In the genomic region with DNA sequence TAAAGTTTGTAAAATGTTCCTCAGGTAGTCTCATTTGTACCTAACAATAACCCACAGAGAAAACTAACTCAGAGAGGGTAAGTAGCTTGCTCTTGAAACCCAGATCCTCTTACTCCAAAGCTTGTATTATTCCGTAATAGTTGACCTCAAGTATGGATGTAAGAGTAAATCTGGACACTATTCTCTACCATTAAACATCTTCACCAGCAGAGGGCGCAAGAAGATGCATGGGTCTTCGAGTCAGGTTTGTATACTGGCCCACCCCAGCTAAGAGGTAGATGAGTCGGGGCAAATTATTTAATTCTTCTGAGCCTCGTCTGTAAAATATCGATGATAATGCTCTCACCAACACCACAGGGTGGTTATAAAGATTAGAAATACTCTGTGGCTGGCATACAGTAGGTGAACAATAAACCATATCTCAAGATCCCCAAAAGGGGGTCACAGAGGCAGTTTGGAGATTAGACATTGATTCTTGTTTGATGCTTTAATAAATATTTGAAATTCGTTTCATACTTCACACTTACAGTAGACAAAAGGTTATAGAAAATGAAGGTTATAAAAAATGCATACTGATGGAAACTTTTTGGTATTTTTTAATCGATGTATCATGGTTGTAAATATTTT, we compare ENCODE assay signal across 9 cellular contexts. TPM values are rescaled to one million over a fixed set of nuclear protein-coding genes. Genes with fewer than 3 reads are reported as not detected.
DNase-seq lines count a peak whose midpoint lies in the region; ATAC-seq, FAIRE-seq and TF ChIP-seq lines count a peak whose summit lies in the region.
"Had no signal": no experiment of that assay in that cellular context is flagged by ENCODE, and none has a peak within 500 bp of the region (broad histone marks: within the 10 kb centered on the region; RNA-seq: fewer than 3 reads in every experiment).

No MANE protein-coding gene starts in this region.

- RAD21 ChIA-PET in GM12878 (lab: Charles Lee; ENCODE audit: unreplicated experiment) = interaction anchor here (0.5 to 7.8 kb wide), 28 partner anchors 8 to 356 kb away, joined by 3 to 114 read pairs (median 4); no protein-coding TSS in a partner anchor

- no peak overlapping the region for H3K4me3 Mint-ChIP-seq in immature natural killer cell

- H3K9me3 ChIP-seq in GM12878 (replicated peaks; ENCODE audit: control insufficient read depth, insufficient read depth, low read length) = no peaks in the 10 kb centered on the region
- H3K9me3 ChIP-seq: BLaER1 treated with 17β-estradiol and CSF1 and Interleukin-3, amounts not matched to agents 10 nM and 100 nM had no signal

- intact Hi-C loops in GM12878 (cut with micrococcal nuclease; ENCODE audit: unreplicated experiment) = loop anchor here (1.0 to 10.0 kb wide), 4 partner anchors 197 to 373 kb away; a partner anchor contains a TSS

- in situ Hi-C loops in GM12878 (cut with MboI) = loop anchor here (5.0 kb wide), 2 partner anchors 225 to 280 kb away; no protein-coding TSS in a partner anchor

- ATAC-seq in GM12878 = peak; percentile 44
- no peak for ATAC-seq in esophagus mucosa

- H3K79me2 ChIP-seq in GM12878 (ENCODE audit: control insufficient read depth, insufficient read depth, low read length) = peaks cover 22% of the 10 kb centered on the region

- peak overlapping the region; percentile 59 for H2AFZ ChIP-seq in GM12878 (ENCODE audit: control insufficient read depth, low read depth, low read length)

- TF ChIP-seq RAD21 in GM12878 (IDR thresholded peaks at IDR 0.05; ENCODE audit: insufficient read depth, low read depth, low read length) = peak; percentile 89

- TF ChIP-seq POLR2A in GM12878 (IDR thresholded peaks at IDR 0.05; ENCODE audit: low read depth, low read length) = no peak

- H3K9me3 Mint-ChIP-seq in immature natural killer cell = no peaks in the 10 kb centered on the region

- peaks cover 14 to 29% of the 10 kb centered on the region in 2 donors for H3K4me1 Mint-ChIP-seq in immature natural killer cell

- CTCF ChIA-PET in GM12878 (lab: Yijun Ruan, JAX) = interaction anchor here (0.7 to 7.1 kb wide), 42 partner anchors 11 to 469 kb away, joined by 3 to 141 read pairs (median 4); no protein-coding TSS in a partner anchor

- WGBS in GM12878 (ENCODE audit: insufficient coverage, insufficient replicate concordance, low lambda C conversion rate, missing lambda C conversion rate) = 15% methylated on average over 8 of the region's 8 CpGs

- H3K36me3 ChIP-seq in GM12878 (ENCODE audit: control insufficient read depth in 2 of 2, insufficient read depth in 2 of 2, low read length in 1 of 2) = no peaks in the 10 kb centered on the region
- H3K36me3 ChIP-seq: BLaER1 treated with 17β-estradiol and CSF1 and Interleukin-3, amounts not matched to agents 10 nM and 100 nM had no signal

- DNase-seq in NCI-H2107 treated with DMSO at 0.1 percent for 48 hours (lab: John Stamatoyannopoulos, UW; ENCODE audit: unreplicated experiment) (peak; percentile 16), NCI-H2107 (lab: John Stamatoyannopoulos, UW) (no peak), NCI-H1092 (lab: John Stamatoyannopoulos, UW) (peak; percentile 85), T follicular helper cell (ENCODE audit: low read depth) (peak; percentile 51), GM12878 (ENCODE audit: low read depth, low spot score) (peak; percentile 58), immature natural killer cell (peak; percentile 68 to 73 (median 73))
- DNase-seq in stimulated activated CD4-positive, alpha-beta T cell treated with anti-CD3 and anti-CD28 coated beads, Interleukin-1b, Interleukin-23, amount 100 ng/mL, for 4 hours (ENCODE audit: low read depth in 2 of 2) = peak; percentile 9 to 73

- BruUV-seq in GM12878 (replicated peaks; lab: Mats Ljungman, UMichigan) = no TSS peak

- TF ChIP-seq EP300 in GM12878 (IDR thresholded peaks at IDR 0.05; ENCODE audit: borderline replicate concordance in 1 of 2, control insufficient read depth in 1 of 2, low read depth in 2 of 2, low read length in 2 of 2) = no peak

- no peaks in the 10 kb centered on the region for H4K20me1 ChIP-seq in GM12878 (ENCODE audit: control insufficient read depth, insufficient read depth)

- H3K4me1 ChIP-seq in GM12878 (ENCODE audit: control insufficient read depth, insufficient read depth, low read length) = peaks cover 18% of the 10 kb centered on the region

- peak; percentile 87 for FAIRE-seq in GM12878 (lab: Jason Lieb, UNC)

- H3K27ac Mint-ChIP-seq in immature natural killer cell = peak overlapping the region in 1 of 6 donors; percentile 54

- H3K9ac ChIP-seq in GM12878 (ENCODE audit: control insufficient read depth, insufficient read depth, low read length) = no peak overlapping the region
- H3K9ac ChIP-seq: BLaER1 treated with 17β-estradiol and CSF1 and Interleukin-3, amounts not matched to agents 10 nM and 100 nM had no signal

- H3K27me3 Mint-ChIP-seq in immature natural killer cell (ENCODE audit: low read depth in 3 of 3) = peaks cover 3 to 14% (median 13%) of the 10 kb centered on the region in 3 donors

- H3K27me3 ChIP-seq in GM12878 (replicated peaks in 1 of 2; ENCODE audit: control insufficient read depth in 2 of 2, insufficient read depth in 2 of 2, low read length in 1 of 2) = no peaks in the 10 kb centered on the region

- no peak overlapping the region for H3K27ac ChIP-seq in GM12878 (ENCODE audit: control insufficient read depth, insufficient read depth)
- H3K27ac ChIP-seq: BLaER1 treated with 17β-estradiol and CSF1 and Interleukin-3, amounts not matched to agents 10 nM and 100 nM had no signal

- H3K4me3 ChIP-seq in GM12878 = no peak overlapping the region
- H3K4me3 ChIP-seq: BLaER1 treated with 17β-estradiol and CSF1 and Interleukin-3, amounts not matched to agents 10 nM and 100 nM had no signal

- TF ChIP-seq CTCF in GM12878 (IDR thresholded peaks at IDR 0.05 in 2 of 3, conservative IDR thresholded peaks at IDR 0.05 in 1 of 3; ENCODE audit: control insufficient read depth in 2 of 3, extremely low read depth in 1 of 3, insufficient read depth in 1 of 3, low read depth in 3 of 3, low read length in 3 of 3) = peak; percentile 64 to 82 (median 67)

- POLR2A ChIA-PET in GM12878 (lab: Charles Lee) = interaction anchor here (0.6 to 1.2 kb wide), 3 partner anchors 40 to 379 kb away, joined by 3 to 5 read pairs (median 3); no protein-coding TSS in a partner anchor

- no peaks in the 10 kb centered on the region for H3K36me3 Mint-ChIP-seq in immature natural killer cell

- H3K4me2 ChIP-seq in GM12878 (ENCODE audit: control insufficient read depth, insufficient read depth) = no peak overlapping the region

- SMC1A ChIA-PET in GM12878 (lab: Charles Lee; ENCODE audit: uncharacterized antibody, unreplicated experiment) = interaction anchor here (0.6 to 3.2 kb wide), 25 partner anchors 54 to 353 kb away, joined by 3 to 77 read pairs (median 3); no protein-coding TSS in a partner anchor

TF ChIP-seq in GM12878, 131 proteins besides CTCF, POLR2A, EP300 and RAD21 (continues in another document):
- TF ChIP-seq, protein P1, sequence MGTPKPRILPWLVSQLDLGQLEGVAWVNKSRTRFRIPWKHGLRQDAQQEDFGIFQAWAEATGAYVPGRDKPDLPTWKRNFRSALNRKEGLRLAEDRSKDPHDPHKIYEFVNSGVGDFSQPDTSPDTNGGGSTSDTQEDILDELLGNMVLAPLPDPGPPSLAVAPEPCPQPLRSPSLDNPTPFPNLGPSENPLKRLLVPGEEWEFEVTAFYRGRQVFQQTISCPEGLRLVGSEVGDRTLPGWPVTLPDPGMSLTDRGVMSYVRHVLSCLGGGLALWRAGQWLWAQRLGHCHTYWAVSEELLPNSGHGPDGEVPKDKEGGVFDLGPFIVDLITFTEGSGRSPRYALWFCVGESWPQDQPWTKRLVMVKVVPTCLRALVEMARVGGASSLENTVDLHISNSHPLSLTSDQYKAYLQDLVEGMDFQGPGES (IDR thresholded peaks at IDR 0.05) = no peak
- TF ChIP-seq EZH2 (IDR thresholded peaks at IDR 0.05; ENCODE audit: borderline replicate concordance, control insufficient read depth, low read depth, low read length) (no peak), POU2F2 (IDR thresholded peaks at IDR 0.05; ENCODE audit: borderline replicate concordance, low read depth, low read length) (peak; percentile 32; the same call in 1 of the 3 replicates), CREB1 (IDR thresholded peaks at IDR 0.05; ENCODE audit: low read depth) (no peak)
- TF ChIP-seq, protein P2, sequence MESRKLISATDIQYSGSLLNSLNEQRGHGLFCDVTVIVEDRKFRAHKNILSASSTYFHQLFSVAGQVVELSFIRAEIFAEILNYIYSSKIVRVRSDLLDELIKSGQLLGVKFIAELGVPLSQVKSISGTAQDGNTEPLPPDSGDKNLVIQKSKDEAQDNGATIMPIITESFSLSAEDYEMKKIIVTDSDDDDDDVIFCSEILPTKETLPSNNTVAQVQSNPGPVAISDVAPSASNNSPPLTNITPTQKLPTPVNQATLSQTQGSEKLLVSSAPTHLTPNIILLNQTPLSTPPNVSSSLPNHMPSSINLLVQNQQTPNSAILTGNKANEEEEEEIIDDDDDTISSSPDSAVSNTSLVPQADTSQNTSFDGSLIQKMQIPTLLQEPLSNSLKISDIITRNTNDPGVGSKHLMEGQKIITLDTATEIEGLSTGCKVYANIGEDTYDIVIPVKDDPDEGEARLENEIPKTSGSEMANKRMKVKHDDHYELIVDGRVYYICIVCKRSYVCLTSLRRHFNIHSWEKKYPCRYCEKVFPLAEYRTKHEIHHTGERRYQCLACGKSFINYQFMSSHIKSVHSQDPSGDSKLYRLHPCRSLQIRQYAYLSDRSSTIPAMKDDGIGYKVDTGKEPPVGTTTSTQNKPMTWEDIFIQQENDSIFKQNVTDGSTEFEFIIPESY (IDR thresholded peaks at IDR 0.05) = no peak

RNA-seq across cellular contexts. Expression of a gene that starts 3.5 kb away (rescaled TPM):
- 89.9 and 109 TPM in 2 replicates for total RNA-seq in GM12878 (2013; cell fraction: nucleolus; rRNA removed)
- 11.5 and 14.4 TPM in 2 replicates for total RNA-seq in GM12878 (2014; rRNA removed)
- total RNA-seq in GM12878 (2014; rRNA removed; fragmentation: Illumina TruSeq; extraction: Trizol) = 6.8 and 8.5 TPM in 2 replicates
- 14.5 and 15.6 TPM in 2 replicates for total RNA-seq in GM12878 (2021)
- 16.6 TPM for polyA plus RNA-seq in GM12878 (2011; ENCODE audit: low read depth)
- 24.3 and 27.2 TPM in 2 replicates for polyA plus RNA-seq in GM12878 (2011; rRNA removed)
- 20.0 and 24.5 TPM in 2 replicates for polyA plus RNA-seq in GM12878 (2011; cell fraction: cytosol; rRNA removed)
- polyA plus RNA-seq in GM12878 (2011; cell fraction: nucleus; rRNA removed) = 34.6 and 38.3 TPM in 2 replicates
- 21.2 and 25.6 TPM in 2 replicates for polyA plus RNA-seq in GM12878 (2012)
- polyA plus RNA-seq in GM12878 (2014; fragmentation: Illumina TruSeq; extraction: Trizol) = 9.4 and 13.3 TPM in 2 replicates
- 1 to 10 TPM; 2.9 to 6.6 TPM for polyA plus RNA-seq in GM12878 (2014; fragmentation: Nextera tagmentation; extraction: Ambion mirVana)
- polyA plus RNA-seq in GM12878 (2014; rRNA removed) = 8.0 and 8.8 TPM in 2 replicates
- 1 to 10 TPM; 3.4 to 4.9 TPM for polyA plus RNA-seq in GM12878 (2016; fragmentation: Nextera tagmentation; extraction: Ambion mirVana)
- 31.6 and 32.4 TPM in 2 replicates for polyA minus RNA-seq in GM12878 (2011; rRNA and poly(A)+ RNA removed)
- 11.0 and 14.5 TPM in 2 replicates for polyA minus RNA-seq in GM12878 (2011; cell fraction: cytosol; rRNA and poly(A)+ RNA removed)
- 29.9 and 39.4 TPM in 2 replicates for polyA minus RNA-seq in GM12878 (2011; cell fraction: nucleus; rRNA and poly(A)+ RNA removed)
- polyA plus RNA-seq in immature natural killer cell = under 1 TPM; 0.16 to 0.99 (median 0.56) TPM
- total RNA-seq in esophagus mucosa = 7.8 TPM
